In genomic region chr4:2836391-2836859, GRCh38 we compare ENCODE assay signal across 14 cellular contexts. TPM values are rescaled to one million over a fixed set of nuclear protein-coding genes. Genes with fewer than 3 reads are reported as not detected.
DNase-seq lines count a peak whose midpoint lies in the region; ATAC-seq, FAIRE-seq and TF ChIP-seq lines count a peak whose summit lies in the region.
"Had no signal": no experiment of that assay in that cellular context is flagged by ENCODE, and none has a peak within 500 bp of the region (broad histone marks: within the 10 kb centered on the region; RNA-seq: fewer than 3 reads in every experiment).

No MANE protein-coding gene starts in this region.

- CTCF ChIA-PET in activated CD4-positive, alpha-beta T cell treated with anti-CD3 and anti-CD28 coated beads, Interleukin-2, amount 10 ng/mL, durations not matched to agents 7 days and 5 days (lab: Charles Lee), result interaction anchor here (1.3 to 1.5 kb wide), 2 partner anchors 16 to 24 kb away, joined by 4 read pairs; no protein-coding TSS in a partner anchor
- CTCF ChIA-PET in activated CD8-positive, alpha-beta memory T cell treated with anti-CD3 and anti-CD28 coated beads, Interleukin-2, amount 10 ng/mL, durations not matched to agents 7 days and 5 days (lab: Charles Lee), result interaction anchor here (0.7 to 2.3 kb wide), 5 partner anchors 24 to 118 kb away, joined by 3 to 11 read pairs (median 4); no protein-coding TSS in a partner anchor
- CTCF ChIA-PET in HepG2 (lab: Yijun Ruan, JAX; ENCODE audit: low intra/inter-chr PET ratio, low total read pairs), result no interaction called here

- H2AFZ ChIP-seq in HepG2 (ENCODE audit: low read length), result no peak overlapping the region

- H3K27me3 ChIP-seq in HepG2 (ENCODE audit: control insufficient read depth in 1 of 2, insufficient read depth in 2 of 2, low read length in 2 of 2), result no peaks in the 10 kb centered on the region

- no peak overlapping the region for H3K27ac ChIP-seq in HepG2 (ENCODE audit: extremely low read length, insufficient read depth, low read length)
- H3K27ac ChIP-seq: A549 had no signal

- DNase-seq in activated CD4-positive, alpha-beta T cell treated with anti-CD3 and anti-CD28 coated beads, Interleukin-2, amount 10 ng/mL, durations not matched to agents 7 days and 5 days, result no peak
- DNase-seq in activated CD4-positive, alpha-beta T cell treated with anti-CD3 and anti-CD28 coated beads, Interleukin-2, amount 50 U/mL, for 48 hours, result no peak
- no peak for DNase-seq in activated CD8-positive, alpha-beta memory T cell treated with anti-CD3 and anti-CD28 coated beads, Interleukin-2, amount 10 ng/mL, durations not matched to agents 7 days and 5 days
- no peak for DNase-seq in HepG2 (ENCODE audit: low spot score)
- no peak for DNase-seq in stimulated activated naive B cell treated with anti-CD40 and anti-IgM and Interleukin-4, amounts not matched to agents 10 μg/mL and 1 μg/mL and 100 μg/mL, for 72 hours
- DNase-seq in putamen (ENCODE audit: low spot score), result no peak
- DNase-seq in NOMO-1 (lab: John Stamatoyannopoulos, UW; ENCODE audit: unreplicated experiment in 2 of 2), result no peak
- DNase-seq in GM19238 (ENCODE audit: insufficient read length, low spot score), result no peak
- DNase-seq: DMS 273 treated with DMSO at 0.1 percent for 48 hours; Kasumi-1; NCI-H2081; NK-92 treated with Interleukin-12 subunit alpha and Interleukin-12 subunit beta, amount 100 ng/mL, for 24 hours had no signal

- H3K4me3 ChIP-seq in HepG2 (replicated peaks in 1 of 3; ENCODE audit: insufficient read depth in 1 of 3, low read depth in 2 of 3, low read length in 3 of 3), result no peak overlapping the region
- H3K4me3 ChIP-seq: A549 had no signal

- H4K20me1 ChIP-seq in HepG2 (ENCODE audit: insufficient read depth, low read length), result no peaks in the 10 kb centered on the region

- TF ChIP-seq RAD21 in HepG2 (CRISPR knock-in tag; IDR thresholded peaks at IDR 0.05), result no peak

- H3K9me3 Mint-ChIP-seq in activated CD4-positive, alpha-beta T cell treated with anti-CD3 and anti-CD28 coated beads, Interleukin-2, amount 10 ng/mL, durations not matched to agents 7 days and 5 days, result peaks cover 5% of the 10 kb centered on the region
- peaks cover 3% of the 10 kb centered on the region for H3K9me3 Mint-ChIP-seq in activated CD8-positive, alpha-beta memory T cell treated with anti-CD3 and anti-CD28 coated beads, Interleukin-2, amount 10 ng/mL, durations not matched to agents 7 days and 5 days (ENCODE audit: low read depth)
- H3K9me3 Mint-ChIP-seq in stimulated activated naive B cell treated with anti-CD40 and anti-IgM and Interleukin-4, amounts not matched to agents 10 μg/mL and 1 μg/mL and 100 μg/mL, for 72 hours, result peaks cover 3 to 4% of the 10 kb centered on the region in 2 donors

- no peak overlapping the region for H3K4me2 ChIP-seq in HepG2 (ENCODE audit: low read depth, low read length)
- H3K4me2 ChIP-seq: A549 had no signal

- POLR2A ChIA-PET in activated CD4-positive, alpha-beta T cell treated with anti-CD3 and anti-CD28 coated beads, Interleukin-2, amount 10 ng/mL, durations not matched to agents 7 days and 5 days (lab: Charles Lee), result no interaction called here
- POLR2A ChIA-PET in HepG2 (lab: Yijun Ruan, JAX), result no interaction called here

- no peak for TF ChIP-seq CTCF in HepG2 (CRISPR knock-in tag; IDR thresholded peaks at IDR 0.05)

- TF ChIP-seq POLR2A in HepG2 (IDR thresholded peaks at IDR 0.05; ENCODE audit: insufficient read depth in 1 of 2, low read depth in 2 of 2, low read length in 2 of 2), result no peak

- H3K36me3 Mint-ChIP-seq in activated CD4-positive, alpha-beta T cell treated with anti-CD3 and anti-CD28 coated beads, Interleukin-2, amount 10 ng/mL, durations not matched to agents 7 days and 5 days (ENCODE audit: low read depth), result peaks cover 32% of the 10 kb centered on the region
- H3K36me3 Mint-ChIP-seq in activated CD8-positive, alpha-beta memory T cell treated with anti-CD3 and anti-CD28 coated beads, Interleukin-2, amount 10 ng/mL, durations not matched to agents 7 days and 5 days, result peaks cover 30% of the 10 kb centered on the region
- H3K36me3 Mint-ChIP-seq in stimulated activated naive B cell treated with anti-CD40 and anti-IgM and Interleukin-4, amounts not matched to agents 10 μg/mL and 1 μg/mL and 100 μg/mL, for 72 hours, result peaks cover 30 to 43% of the 10 kb centered on the region in 2 donors

- H3K27me3 Mint-ChIP-seq in activated CD4-positive, alpha-beta T cell treated with anti-CD3 and anti-CD28 coated beads, Interleukin-2, amount 10 ng/mL, durations not matched to agents 7 days and 5 days, result no peaks in the 10 kb centered on the region
- H3K27me3 Mint-ChIP-seq in activated CD8-positive, alpha-beta memory T cell treated with anti-CD3 and anti-CD28 coated beads, Interleukin-2, amount 10 ng/mL, durations not matched to agents 7 days and 5 days, result no peaks in the 10 kb centered on the region
- no peaks in the 10 kb centered on the region for H3K27me3 Mint-ChIP-seq in stimulated activated naive B cell treated with anti-CD40 and anti-IgM and Interleukin-4, amounts not matched to agents 10 μg/mL and 1 μg/mL and 100 μg/mL, for 72 hours

- H3K79me2 ChIP-seq in HepG2 (ENCODE audit: insufficient read depth, low read length), result no peaks in the 10 kb centered on the region

- H3K4me1 Mint-ChIP-seq in activated CD4-positive, alpha-beta T cell treated with anti-CD3 and anti-CD28 coated beads, Interleukin-2, amount 10 ng/mL, durations not matched to agents 7 days and 5 days, result peaks cover 60% of the 10 kb centered on the region
- peaks cover 61% of the 10 kb centered on the region for H3K4me1 Mint-ChIP-seq in activated CD8-positive, alpha-beta memory T cell treated with anti-CD3 and anti-CD28 coated beads, Interleukin-2, amount 10 ng/mL, durations not matched to agents 7 days and 5 days
- peaks cover 51 to 81% of the 10 kb centered on the region in 2 donors for H3K4me1 Mint-ChIP-seq in stimulated activated naive B cell treated with anti-CD40 and anti-IgM and Interleukin-4, amounts not matched to agents 10 μg/mL and 1 μg/mL and 100 μg/mL, for 72 hours

- peaks cover 11% of the 10 kb centered on the region for H3K4me1 ChIP-seq in HepG2 (ENCODE audit: insufficient read depth, low read length)
- H3K4me1 ChIP-seq: A549 had no signal

- no peak overlapping the region for H3K9ac ChIP-seq in HepG2 (ENCODE audit: insufficient read depth, low read depth, low read length)

- FAIRE-seq in HepG2 (lab: Jason Lieb, UNC), result no peak
- FAIRE-seq: A549 had no signal

- H3K9me3 ChIP-seq in HepG2 (ENCODE audit: low read length), result no peaks in the 10 kb centered on the region
- H3K9me3 ChIP-seq: A549 had no signal

- H3K27ac Mint-ChIP-seq in activated CD4-positive, alpha-beta T cell treated with anti-CD3 and anti-CD28 coated beads, Interleukin-2, amount 10 ng/mL, durations not matched to agents 7 days and 5 days, result peak overlapping the region; percentile 79
- H3K27ac Mint-ChIP-seq in activated CD8-positive, alpha-beta memory T cell treated with anti-CD3 and anti-CD28 coated beads, Interleukin-2, amount 10 ng/mL, durations not matched to agents 7 days and 5 days, result peak overlapping the region; percentile 95
- H3K27ac Mint-ChIP-seq in stimulated activated naive B cell treated with anti-CD40 and anti-IgM and Interleukin-4, amounts not matched to agents 10 μg/mL and 1 μg/mL and 100 μg/mL, for 72 hours, result peak overlapping the region; percentile 92

- TF ChIP-seq EP300 in HepG2 (IDR thresholded peaks at IDR 0.05; ENCODE audit: low read depth in 2 of 2, low read length in 2 of 2) (no peak), HepG2 (CRISPR knock-in tag; IDR thresholded peaks at IDR 0.05; ENCODE audit: borderline replicate concordance) (no peak)

- no peak overlapping the region for H3K4me3 Mint-ChIP-seq in activated CD4-positive, alpha-beta T cell treated with anti-CD3 and anti-CD28 coated beads, Interleukin-2, amount 10 ng/mL, durations not matched to agents 7 days and 5 days
- no peak overlapping the region for H3K4me3 Mint-ChIP-seq in activated CD8-positive, alpha-beta memory T cell treated with anti-CD3 and anti-CD28 coated beads, Interleukin-2, amount 10 ng/mL, durations not matched to agents 7 days and 5 days
- no peak overlapping the region for H3K4me3 Mint-ChIP-seq in stimulated activated naive B cell treated with anti-CD40 and anti-IgM and Interleukin-4, amounts not matched to agents 10 μg/mL and 1 μg/mL and 100 μg/mL, for 72 hours
- H3K4me3 Mint-ChIP-seq: WTC11 had no signal

- intact Hi-C loops in HepG2 (cut with micrococcal nuclease; ENCODE audit: unreplicated experiment), result no loop called here

- ATAC-seq in activated CD8-positive, alpha-beta memory T cell treated with anti-CD3 and anti-CD28 coated beads, Interleukin-2, amount 10 ng/mL, durations not matched to agents 7 days and 5 days, result no peak
- ATAC-seq in HepG2, result no peak
- ATAC-seq in stimulated activated naive B cell treated with anti-CD40 and anti-IgM and Interleukin-4, amounts not matched to agents 10 μg/mL and 1 μg/mL and 100 μg/mL, for 72 hours (replicated peaks), result no peak
- ATAC-seq: A549 had no signal

- WGBS in HepG2 (ENCODE audit: low lambda C conversion rate), result 100% methylated on average over 1 of the region's 5 CpGs

- peaks cover 6 to 22% of the 10 kb centered on the region in 2 experiments; a peak in 3 of 5 replicates for H3K36me3 ChIP-seq in HepG2 (replicated peaks in 1 of 2; ENCODE audit: control insufficient read depth in 1 of 2, insufficient read depth in 2 of 2, low read length in 2 of 2)

- BruUV-seq in HepG2 (replicated peaks; lab: Mats Ljungman, UMichigan), result no TSS peak

- in situ Hi-C loops in HepG2 (cut with HindIII; ENCODE audit: extremely low pct_ligation_motif_present, low pct_unique_long_range_greater_than_20kb), result loop anchor here (5.0 kb wide), 1 partner anchor 34 kb away; no protein-coding TSS in a partner anchor

RNA-seq across cellular contexts. Expression of gene ADD1, which starts 7.2 kb away (rescaled TPM):
- total RNA-seq in activated CD4-positive, alpha-beta T cell treated with anti-CD3 and anti-CD28 coated beads, Interleukin-2, amount 10 ng/mL, durations not matched to agents 7 days and 5 days, result 100 to 1,000 TPM; 264 to 266 TPM
- 100 to 1,000 TPM; 251 to 260 TPM for total RNA-seq in activated CD8-positive, alpha-beta memory T cell treated with anti-CD3 and anti-CD28 coated beads, Interleukin-2, amount 10 ng/mL, durations not matched to agents 7 days and 5 days
- 122 and 133 TPM in 2 replicates for total RNA-seq in HepG2 (2016; rRNA removed; fragmentation: Illumina TruSeq; extraction: Trizol)
- 25.1 and 28.0 TPM in 2 replicates for total RNA-seq in HepG2 (2016; cell fraction: cytosol; rRNA removed; fragmentation: Illumina TruSeq; extraction: Trizol; ENCODE audit: low read depth)
- total RNA-seq in HepG2 (2016; cell fraction: insoluble cytoplasmic fraction; rRNA removed; fragmentation: Illumina TruSeq; extraction: Trizol), result 104 and 117 TPM in 2 replicates
- 56.9 and 59.3 TPM in 2 replicates for total RNA-seq in HepG2 (2016; cell fraction: membrane; rRNA removed; fragmentation: Illumina TruSeq; extraction: Trizol)
- 109 and 119 TPM in 2 replicates for total RNA-seq in HepG2 (2016; cell fraction: nucleus; rRNA removed; fragmentation: Illumina TruSeq; extraction: Trizol)
- polyA plus RNA-seq in HepG2 (2011; rRNA removed), result 73.9 and 76.3 TPM in 2 replicates
- polyA plus RNA-seq in HepG2 (2011; cell fraction: cytosol; rRNA removed), result 48.1 and 66.3 TPM in 2 replicates
- 210 and 221 TPM in 2 replicates for polyA plus RNA-seq in HepG2 (2011; cell fraction: nucleus; rRNA removed)
- polyA plus RNA-seq in HepG2 (2012), result 70.7 and 77.6 TPM in 2 replicates
- 11.6 and 13.4 TPM in 2 replicates for polyA plus RNA-seq in HepG2 (2016; cell fraction: cytosol; fragmentation: Illumina TruSeq; extraction: Trizol; ENCODE audit: low read depth)
- polyA plus RNA-seq in HepG2 (2016; cell fraction: insoluble cytoplasmic fraction; fragmentation: Illumina TruSeq; extraction: Trizol; ENCODE audit: low read depth), result 90.6 and 120 TPM in 2 replicates
- 40.3 and 41.9 TPM in 2 replicates for polyA plus RNA-seq in HepG2 (2016; cell fraction: membrane; fragmentation: Illumina TruSeq; extraction: Trizol; ENCODE audit: low read depth)
- 163 and 167 TPM in 2 replicates for polyA plus RNA-seq in HepG2 (2016; cell fraction: nucleus; fragmentation: Illumina TruSeq; extraction: Trizol; ENCODE audit: insufficient read depth, low read depth)
- polyA minus RNA-seq in HepG2 (2011; rRNA and poly(A)+ RNA removed; ENCODE audit: low replicate concordance), result 28.2 and 90.0 TPM in 2 replicates
- polyA minus RNA-seq in HepG2 (2011; cell fraction: cytosol; rRNA and poly(A)+ RNA removed), result 43.0 and 48.4 TPM in 2 replicates
- 99.5 and 109 TPM in 2 replicates for polyA minus RNA-seq in HepG2 (2011; cell fraction: nucleus; rRNA and poly(A)+ RNA removed)

RNA-seq across cellular contexts. Expression of gene SH3BP2, which starts 43.5 kb away (rescaled TPM):
- total RNA-seq in activated CD4-positive, alpha-beta T cell treated with anti-CD3 and anti-CD28 coated beads, Interleukin-2, amount 10 ng/mL, durations not matched to agents 7 days and 5 days, result 10 to 100 TPM; 69.3 to 78.2 TPM
- total RNA-seq in activated CD8-positive, alpha-beta memory T cell treated with anti-CD3 and anti-CD28 coated beads, Interleukin-2, amount 10 ng/mL, durations not matched to agents 7 days and 5 days, result 100 to 1,000 TPM in 1 of 2 experiments, 10 to 100 TPM in 1; 88.0 to 105 TPM
- 7.0 and 16.9 TPM in 2 replicates for total RNA-seq in HepG2 (2016; rRNA removed; fragmentation: Illumina TruSeq; extraction: Trizol)
- total RNA-seq in HepG2 (2016; cell fraction: cytosol; rRNA removed; fragmentation: Illumina TruSeq; extraction: Trizol; ENCODE audit: low read depth), result 8.3 and 8.9 TPM in 2 replicates
- total RNA-seq in HepG2 (2016; cell fraction: insoluble cytoplasmic fraction; rRNA removed; fragmentation: Illumina TruSeq; extraction: Trizol), result 6.0 and 17.5 TPM in 2 replicates
- 10.1 and 13.2 TPM in 2 replicates for total RNA-seq in HepG2 (2016; cell fraction: membrane; rRNA removed; fragmentation: Illumina TruSeq; extraction: Trizol)
- 24.2 and 26.2 TPM in 2 replicates for total RNA-seq in HepG2 (2016; cell fraction: nucleus; rRNA removed; fragmentation: Illumina TruSeq; extraction: Trizol)
- polyA plus RNA-seq in HepG2 (2011; rRNA removed), result 34.5 and 38.6 TPM in 2 replicates
- 9.0 and 10.4 TPM in 2 replicates for polyA plus RNA-seq in HepG2 (2011; cell fraction: cytosol; rRNA removed)
- polyA plus RNA-seq in HepG2 (2011; cell fraction: nucleus; rRNA removed), result 190 and 200 TPM in 2 replicates
- 8.5 and 20.0 TPM in 2 replicates for polyA plus RNA-seq in HepG2 (2012)
- 8.6 and 9.1 TPM in 2 replicates for polyA plus RNA-seq in HepG2 (2016; cell fraction: cytosol; fragmentation: Illumina TruSeq; extraction: Trizol; ENCODE audit: low read depth)
- 8.9 and 10.1 TPM in 2 replicates for polyA plus RNA-seq in HepG2 (2016; cell fraction: insoluble cytoplasmic fraction; fragmentation: Illumina TruSeq; extraction: Trizol; ENCODE audit: low read depth)
- polyA plus RNA-seq in HepG2 (2016; cell fraction: membrane; fragmentation: Illumina TruSeq; extraction: Trizol; ENCODE audit: low read depth), result 12.6 and 15.4 TPM in 2 replicates
- polyA plus RNA-seq in HepG2 (2016; cell fraction: nucleus; fragmentation: Illumina TruSeq; extraction: Trizol; ENCODE audit: insufficient read depth, low read depth), result 68.6 and 68.9 TPM in 2 replicates
- 33.1 and 43.4 TPM in 2 replicates for polyA minus RNA-seq in HepG2 (2011; rRNA and poly(A)+ RNA removed; ENCODE audit: low replicate concordance)
- polyA minus RNA-seq in HepG2 (2011; cell fraction: cytosol; rRNA and poly(A)+ RNA removed), result 8.4 and 8.5 TPM in 2 replicates
- 60.7 and 63.2 TPM in 2 replicates for polyA minus RNA-seq in HepG2 (2011; cell fraction: nucleus; rRNA and poly(A)+ RNA removed)
